Comparison of ENCODE assay signal across 9 cellular contexts in genomic region chr6:52157301-52157930, GRCh38. TPM values are rescaled to one million over a fixed set of nuclear protein-coding genes. Genes with fewer than 3 reads are reported as not detected.
DNase-seq lines count a peak whose midpoint lies in the region; ATAC-seq, FAIRE-seq and TF ChIP-seq lines count a peak whose summit lies in the region.
"Had no signal": no experiment of that assay in that cellular context is flagged by ENCODE, and none has a peak within 500 bp of the region (broad histone marks: within the 10 kb centered on the region; RNA-seq: fewer than 3 reads in every experiment).

No MANE protein-coding gene starts in this region.

- intact Hi-C loops in pancreas (cut with DNase I): no loop called here

- H3K9me3 ChIP-seq in pancreas: no peaks in the 10 kb centered on the region

- no peak for FAIRE-seq in pancreas (lab: Jason Lieb, UNC)

- in situ Hi-C loops in GM13977 (cut with MboI; ENCODE audit: low pct_unique_long_range_greater_than_20kb, low sequenced_read_pairs, unreplicated experiment): no loop called here

- no peaks in the 10 kb centered on the region for H3K27me3 ChIP-seq in pancreas

- H3K4me3 ChIP-seq in fibroblast of the aortic adventitia (ENCODE audit: low read depth, low read length) (no peak overlapping the region), pancreas (no peak overlapping the region)

- TF ChIP-seq CTCF in GM13977 (IDR thresholded peaks at IDR 0.05; ENCODE audit: extremely low read depth, insufficient read depth, missing control alignments) (no peak), fibroblast of the aortic adventitia (IDR thresholded peaks at IDR 0.05; ENCODE audit: insufficient read depth, low read length) (no peak), pancreas (IDR thresholded peaks at IDR 0.05) (no peak)

- H3K4me1 ChIP-seq in pancreas: no peaks in the 10 kb centered on the region

- DNase-seq in GM13977 (ENCODE audit: low spot score) (peak; percentile 28), fibroblast of the aortic adventitia (ENCODE audit: low read depth) (peak; percentile 29), SK-N-DZ (ENCODE audit: low spot score) (no peak), NCI-H2196 treated with DMSO at 0.1 percent for 48 hours (lab: John Stamatoyannopoulos, UW; ENCODE audit: unreplicated experiment) (no peak), NCI-H1694 (lab: John Stamatoyannopoulos, UW) (no peak), pancreas (no peak)

- H3K27ac ChIP-seq in pancreas: no peak overlapping the region
- H3K27ac ChIP-seq: VCaP had no signal

- 53 to 63% methylated on average over 7 of the region's 7 CpGs for WGBS in pancreas, 2 donors

- no peaks in the 10 kb centered on the region for H3K36me3 ChIP-seq in pancreas

- ATAC-seq in GM21528 (IDR thresholded peaks at IDR 0.05; ENCODE audit: low FRiP score, unreplicated experiment) (peak; percentile 51), HG03565 (IDR thresholded peaks at IDR 0.05; ENCODE audit: unreplicated experiment) (peak; percentile 65), pancreas (no peak)

RNA-seq across cellular contexts. Expression of gene IL17A, which starts 28.8 kb away (rescaled TPM):
- total RNA-seq in fibroblast of the aortic adventitia (ENCODE audit: low replicate concordance) (not detected in 2 replicates), pancreas (not detected)
- not detected in 2 replicates for polyA plus RNA-seq in SK-N-DZ (2014; cell fraction: cytosol; rRNA removed)
- not detected in 2 replicates for polyA plus RNA-seq in SK-N-DZ (2014; cell fraction: nucleus; rRNA removed)
- polyA plus RNA-seq in pancreas: not detected

Comparison
In these comparisons a context has a peak if more than half of its experiments do, and no peak if none do; other contexts are left out.
1. DNase-seq: peak in GM13977 (single experiment) and fibroblast of the aortic adventitia (single experiment); none in SK-N-DZ (single experiment), NCI-H2196 treated with DMSO at 0.1 percent for 48 hours (single experiment), NCI-H1694 (single experiment) and pancreas (0 of 6).
2. ATAC-seq: peak in GM21528 (single experiment) and HG03565 (single experiment); none in pancreas (0 of 4).